ENCODE assay signal across 8 cellular contexts in the genomic region with DNA sequence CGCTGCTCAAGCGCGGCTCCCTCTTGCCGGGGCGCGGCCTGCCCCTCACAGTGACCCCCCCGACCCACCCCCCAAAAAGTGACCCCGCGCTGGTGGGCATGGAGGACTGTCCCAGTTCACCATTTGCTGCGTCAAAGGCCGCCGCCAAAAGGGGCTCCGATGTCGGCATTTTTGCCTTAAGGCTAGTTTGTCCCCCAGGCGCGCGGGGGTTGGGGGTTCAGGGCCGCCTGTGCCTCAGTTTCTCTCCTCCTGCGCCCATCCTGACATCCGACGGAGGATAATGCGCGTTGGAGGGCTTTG. TPM values are rescaled to one million over a fixed set of nuclear protein-coding genes. Genes with fewer than 3 reads are reported as not detected.
A peak's percentile ranks its signal among the peaks of the same experiment; 100 is the strongest.
DNase-seq lines count a peak whose midpoint lies in the region; ATAC-seq and TF ChIP-seq lines count a peak whose summit lies in the region.

No MANE protein-coding gene starts in this region.

- POLR2A ChIA-PET in HCT116 (lab: Charles Lee) = no interaction called here

- peaks cover 7% of the 10 kb centered on the region for H3K36me3 Mint-ChIP-seq in activated T-helper 17 cell treated with anti-CD3 and anti-CD28 coated beads, Interleukin-2, amount 50 U/mL, for 72 hours (ENCODE audit: low read depth)
- H3K36me3 Mint-ChIP-seq in stimulated activated naive B cell treated with anti-CD40 and anti-IgM and Interleukin-4, amounts not matched to agents 10 μg/mL and 1 μg/mL and 100 μg/mL, for 72 hours = peaks cover 3 to 7% of the 10 kb centered on the region in 2 donors

- TF ChIP-seq RAD21 in HCT116 (IDR thresholded peaks at IDR 0.05; ENCODE audit: low read depth) = no peak

- RAD21 ChIA-PET in HCT116 (lab: Charles Lee; ENCODE audit: low non-redundant PET in 1 of 2, low total read pairs in 2 of 2, uncharacterized antibody in 2 of 2, unreplicated experiment in 2 of 2) = interaction anchor here in 1 of 2 experiments (0.5 kb wide), 1 partner anchor 47 kb away, joined by 4 read pairs; no protein-coding TSS in a partner anchor

- CTCF ChIA-PET in HCT116 (lab: Charles Lee) = no interaction called here

- peaks cover 16 to 23% of the 10 kb centered on the region in 2 experiments for H3K4me1 ChIP-seq in HCT116 (ENCODE audit: control insufficient read depth in 1 of 2, insufficient read depth in 2 of 2, low read length in 2 of 2)

- H3K9me2 ChIP-seq in HCT116 (ENCODE audit: insufficient read depth) = no peaks in the 10 kb centered on the region

- intact Hi-C loops in HCT116 (cut with micrococcal nuclease) = no loop called here

- H3K79me2 ChIP-seq in HCT116 (ENCODE audit: insufficient read depth, low read length) = no peaks in the 10 kb centered on the region

- TF ChIP-seq POLR2A in HCT116 (IDR thresholded peaks at IDR 0.05; ENCODE audit: borderline replicate concordance, extremely low read depth, insufficient read depth, insufficient read length) = no peak

- peak overlapping the region; percentile 84 for H3K4me3 Mint-ChIP-seq in activated T-helper 17 cell treated with anti-CD3 and anti-CD28 coated beads, Interleukin-2, amount 50 U/mL, for 72 hours
- peak overlapping the region; percentile 94 to 96 for H3K4me3 Mint-ChIP-seq in stimulated activated naive B cell treated with anti-CD40 and anti-IgM and Interleukin-4, amounts not matched to agents 10 μg/mL and 1 μg/mL and 100 μg/mL, for 72 hours

- peaks cover 7% of the 10 kb centered on the region for H3K4me1 Mint-ChIP-seq in activated T-helper 17 cell treated with anti-CD3 and anti-CD28 coated beads, Interleukin-2, amount 50 U/mL, for 72 hours
- peaks cover 33 to 56% of the 10 kb centered on the region in 2 donors for H3K4me1 Mint-ChIP-seq in stimulated activated naive B cell treated with anti-CD40 and anti-IgM and Interleukin-4, amounts not matched to agents 10 μg/mL and 1 μg/mL and 100 μg/mL, for 72 hours

- H3K27me3 Mint-ChIP-seq in activated T-helper 17 cell treated with anti-CD3 and anti-CD28 coated beads, Interleukin-2, amount 50 U/mL, for 72 hours = peaks cover 53% of the 10 kb centered on the region
- peaks cover 61 to 89% of the 10 kb centered on the region in 2 donors for H3K27me3 Mint-ChIP-seq in stimulated activated naive B cell treated with anti-CD40 and anti-IgM and Interleukin-4, amounts not matched to agents 10 μg/mL and 1 μg/mL and 100 μg/mL, for 72 hours

- no peaks in the 10 kb centered on the region for H3K36me3 ChIP-seq in HCT116 (ENCODE audit: control insufficient read depth in 1 of 2, insufficient read depth in 2 of 2, low read length in 2 of 2)

- ATAC-seq in HCT116 (no peak), HG03571 (IDR thresholded peaks at IDR 0.05; ENCODE audit: unreplicated experiment) (no peak)
- ATAC-seq in activated T-helper 17 cell treated with anti-CD3 and anti-CD28 coated beads, Interleukin-2, amount 50 U/mL, for 72 hours (replicated peaks) = no peak
- ATAC-seq in stimulated activated naive B cell treated with anti-CD40 and anti-IgM and Interleukin-4, amounts not matched to agents 10 μg/mL and 1 μg/mL and 100 μg/mL, for 72 hours (replicated peaks) = no peak

- no peak for TF ChIP-seq CTCF in HCT116 (IDR thresholded peaks at IDR 0.05 in 2 of 3, conservative IDR thresholded peaks at IDR 0.05 in 1 of 3; ENCODE audit: borderline replicate concordance in 1 of 3, insufficient read depth in 1 of 3, low read depth in 2 of 3, low read length in 2 of 3)
- TF ChIP-seq CTCF in foreskin fibroblast (IDR thresholded peaks at IDR 0.05; ENCODE audit: low read depth, low read length) = no peak

- DNase-seq in HCT116 (ENCODE audit: low read depth, low spot score) (no peak), foreskin fibroblast (no peak), middle frontal gyrus (ENCODE audit: extremely low spot score, low spot score) (no peak), pons (ENCODE audit: low spot score) (no peak)
- no peak for DNase-seq in stimulated activated naive B cell treated with anti-CD40 and anti-IgM and Interleukin-4, amounts not matched to agents 10 μg/mL and 1 μg/mL and 100 μg/mL, for 72 hours
- no peak for DNase-seq in NK-92 treated with Interleukin-12 subunit alpha and Interleukin-12 subunit beta, amount 100 ng/mL, for 24 hours (lab: John Stamatoyannopoulos, UW)

- 0 out of 2 replicates have a peak overlapping the region, but pooled peaks have one; percentile 41 for H3K27ac ChIP-seq in HCT116 (ENCODE audit: low read depth, low read length)

- H3K4me3 ChIP-seq in HCT116 (replicated peaks in 1 of 2; ENCODE audit: low read depth in 1 of 2, low read length in 2 of 2) = peak overlapping the region in 1 of 2 experiments; percentile 54; a peak in 2 of 4 replicates
- peak overlapping the region; percentile 34 to 44 for H3K4me3 ChIP-seq in foreskin fibroblast (ENCODE audit: low read depth in 1 of 2, low read length in 2 of 2)

- H3K9me3 ChIP-seq in HCT116 (ENCODE audit: control insufficient read depth in 1 of 2, insufficient read depth in 1 of 2, low read depth in 1 of 2, low read length in 2 of 2) = no peaks in the 10 kb centered on the region

- H4K20me1 ChIP-seq in HCT116 (ENCODE audit: insufficient read depth) = no peaks in the 10 kb centered on the region; the same call in 1 of the 2 replicates

- no TSS peak for BruUV-seq in HCT116 (replicated peaks; lab: Mats Ljungman, UMichigan)

- H3K27ac Mint-ChIP-seq in activated T-helper 17 cell treated with anti-CD3 and anti-CD28 coated beads, Interleukin-2, amount 50 U/mL, for 72 hours = no peak overlapping the region
- peak overlapping the region; percentile 99 for H3K27ac Mint-ChIP-seq in stimulated activated naive B cell treated with anti-CD40 and anti-IgM and Interleukin-4, amounts not matched to agents 10 μg/mL and 1 μg/mL and 100 μg/mL, for 72 hours

- H3K4me2 ChIP-seq in HCT116 (ENCODE audit: low read length) = peak overlapping the region; percentile 92

- H3K9ac ChIP-seq in HCT116 (ENCODE audit: low read length) = peak overlapping the region; percentile 66

- H3K27me3 ChIP-seq in HCT116 (ENCODE audit: insufficient read depth, low read length) = no peaks in the 10 kb centered on the region

- H3K9me3 Mint-ChIP-seq in activated T-helper 17 cell treated with anti-CD3 and anti-CD28 coated beads, Interleukin-2, amount 50 U/mL, for 72 hours = no peaks in the 10 kb centered on the region
- H3K9me3 Mint-ChIP-seq in stimulated activated naive B cell treated with anti-CD40 and anti-IgM and Interleukin-4, amounts not matched to agents 10 μg/mL and 1 μg/mL and 100 μg/mL, for 72 hours = no peaks in the 10 kb centered on the region

- H2AFZ ChIP-seq in HCT116 (ENCODE audit: low read depth, low read length, poor library complexity, severe bottlenecking) = no peak overlapping the region

TF ChIP-seq in HCT116, 20 proteins besides CTCF, POLR2A, EP300 and RAD21:
- TF ChIP-seq FOSL1 (IDR thresholded peaks at IDR 0.05; ENCODE audit: low read depth) (no peak), CBX3 (IDR thresholded peaks at IDR 0.05; ENCODE audit: low read depth) (no peak), EZH2 (IDR thresholded peaks at IDR 0.05) (no peak), SRF (IDR thresholded peaks at IDR 0.05; ENCODE audit: low read depth) (no peak), SIN3A (IDR thresholded peaks at IDR 0.05; ENCODE audit: low read depth) (no peak), TCF7L2 (IDR thresholded peaks at IDR 0.05; ENCODE audit: borderline replicate concordance, extremely low read depth, insufficient read depth, insufficient read length) (no peak), POLR2AphosphoS5 (IDR thresholded peaks at IDR 0.05; ENCODE audit: low read depth, low read length) (no peak), JUND (IDR thresholded peaks at IDR 0.05) (no peak), ZFX (IDR thresholded peaks at IDR 0.05) (no peak), EZH2phosphoT487 (IDR thresholded peaks at IDR 0.05; ENCODE audit: borderline replicate concordance) (no peak), ZNF274 (IDR thresholded peaks at IDR 0.05; ENCODE audit: low read depth, low read length) (no peak)
- TF ChIP-seq, protein P1, sequence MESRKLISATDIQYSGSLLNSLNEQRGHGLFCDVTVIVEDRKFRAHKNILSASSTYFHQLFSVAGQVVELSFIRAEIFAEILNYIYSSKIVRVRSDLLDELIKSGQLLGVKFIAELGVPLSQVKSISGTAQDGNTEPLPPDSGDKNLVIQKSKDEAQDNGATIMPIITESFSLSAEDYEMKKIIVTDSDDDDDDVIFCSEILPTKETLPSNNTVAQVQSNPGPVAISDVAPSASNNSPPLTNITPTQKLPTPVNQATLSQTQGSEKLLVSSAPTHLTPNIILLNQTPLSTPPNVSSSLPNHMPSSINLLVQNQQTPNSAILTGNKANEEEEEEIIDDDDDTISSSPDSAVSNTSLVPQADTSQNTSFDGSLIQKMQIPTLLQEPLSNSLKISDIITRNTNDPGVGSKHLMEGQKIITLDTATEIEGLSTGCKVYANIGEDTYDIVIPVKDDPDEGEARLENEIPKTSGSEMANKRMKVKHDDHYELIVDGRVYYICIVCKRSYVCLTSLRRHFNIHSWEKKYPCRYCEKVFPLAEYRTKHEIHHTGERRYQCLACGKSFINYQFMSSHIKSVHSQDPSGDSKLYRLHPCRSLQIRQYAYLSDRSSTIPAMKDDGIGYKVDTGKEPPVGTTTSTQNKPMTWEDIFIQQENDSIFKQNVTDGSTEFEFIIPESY (IDR thresholded peaks at IDR 0.05; ENCODE audit: extremely low read depth, insufficient replicate concordance, low read length) = no peak
- TF ChIP-seq, protein P2, sequence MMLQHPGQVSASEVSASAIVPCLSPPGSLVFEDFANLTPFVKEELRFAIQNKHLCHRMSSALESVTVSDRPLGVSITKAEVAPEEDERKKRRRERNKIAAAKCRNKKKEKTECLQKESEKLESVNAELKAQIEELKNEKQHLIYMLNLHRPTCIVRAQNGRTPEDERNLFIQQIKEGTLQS (IDR thresholded peaks at IDR 0.05) = no peak
TF ChIP-seq in HCT116: peak in this region for 0.

RNA-seq across cellular contexts. Expression of a gene that starts 17.1 kb away (rescaled TPM):
- 34.8 TPM for total RNA-seq in HCT116 (2021; ENCODE audit: unreplicated experiment)
- 19.4 and 25.2 TPM in 2 replicates for polyA plus RNA-seq in HCT116 (2012)
- total RNA-seq in activated T-helper 17 cell treated with anti-CD3 and anti-CD28 coated beads, Interleukin-2, amount 50 U/mL, for 72 hours = 1 to 10 TPM in 1 of 2 donors, under 1 TPM in 1; 0.43 to 1.1 TPM

RNA-seq across cellular contexts. Expression of a gene that starts 43.0 kb away (rescaled TPM):
- total RNA-seq in HCT116 (2021; ENCODE audit: unreplicated experiment) = 0.25 TPM
- 0.07 TPM in 2 replicates for polyA plus RNA-seq in HCT116 (2012)
- total RNA-seq in activated T-helper 17 cell treated with anti-CD3 and anti-CD28 coated beads, Interleukin-2, amount 50 U/mL, for 72 hours = under 1 TPM; 0.30 to 0.40 TPM

RNA-seq across cellular contexts. Expression of a gene that starts 55.3 kb away (rescaled TPM):
- 35.9 TPM for total RNA-seq in HCT116 (2021; ENCODE audit: unreplicated experiment)
- 44.5 and 55.5 TPM in 2 replicates for polyA plus RNA-seq in HCT116 (2012)
- 10 to 100 TPM; 17.0 to 27.9 TPM for total RNA-seq in activated T-helper 17 cell treated with anti-CD3 and anti-CD28 coated beads, Interleukin-2, amount 50 U/mL, for 72 hours

Comparison
In these comparisons a context has a peak if more than half of its experiments do, and no peak if none do; other contexts are left out.
1. RNA of a gene that starts 17.1 kb away (total RNA-seq): 34.8 TPM in HCT116 (single experiment); 0.43 to 1.1 TPM in activated T-helper 17 cell treated with anti-CD3 and anti-CD28 coated beads, Interleukin-2, amount 50 U/mL, for 72 hours; every median in the first group is over 10 times any median in the second.